In the genomic region with DNA sequence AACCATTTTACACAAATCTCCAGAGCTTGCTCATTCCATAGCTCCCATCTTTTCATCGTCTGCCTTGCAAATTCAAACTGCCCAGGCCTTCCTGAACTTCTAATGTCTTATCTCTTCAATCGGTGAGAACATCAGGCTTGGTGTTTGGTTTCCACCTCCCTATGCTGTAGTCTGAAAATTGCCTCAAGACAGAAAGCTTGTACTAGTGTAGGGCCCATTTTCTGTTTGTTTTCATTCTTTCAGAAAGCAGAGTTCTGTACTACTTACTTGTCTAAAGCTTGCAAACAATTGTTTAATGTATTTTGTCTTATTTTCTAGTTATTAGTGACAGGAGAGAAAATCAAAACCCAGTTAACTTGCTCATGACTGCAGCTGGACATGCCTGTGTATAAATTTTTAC, we compare ENCODE assay signal across 15 cellular contexts.
"Had no signal": no experiment of that assay in that cellular context is flagged by ENCODE, and none has a peak within 500 bp of the region (broad histone marks: within the 10 kb centered on the region; RNA-seq: fewer than 3 reads in every experiment).

No MANE protein-coding gene starts in this region.

- H3K4me1 Mint-ChIP-seq: activated CD4-positive, alpha-beta T cell treated with anti-CD3 and anti-CD28 coated beads, Interleukin-2, amount 10 ng/mL, durations not matched to agents 7 days and 5 days; activated naive CD4-positive, alpha-beta T cell treated with anti-CD3 and anti-CD28 coated beads, Interleukin-2, amount 10 ng/mL, durations not matched to agents 7 days and 5 days; central memory CD8-positive, alpha-beta T cell; immature natural killer cell; natural killer cell had no signal

- H3K4me1 ChIP-seq: prostate gland had no signal

- DNase-seq: activated CD4-positive, alpha-beta T cell treated with anti-CD3 and anti-CD28 coated beads, Interleukin-2, amount 10 ng/mL, durations not matched to agents 7 days and 5 days; activated CD4-positive, CD25-positive, alpha-beta regulatory T cell; activated CD8-positive, alpha-beta memory T cell treated with anti-CD3 and anti-CD28 coated beads for 24 hours; activated naive CD4-positive, alpha-beta T cell treated with anti-CD3 and anti-CD28 coated beads, Interleukin-2, amount 10 ng/mL, durations not matched to agents 7 days and 5 days; effector memory CD8-positive, alpha-beta T cell; immature natural killer cell; left cardiac atrium; natural killer cell; nucleus accumbens; stimulated activated CD4-positive, alpha-beta T cell treated with anti-CD3 and anti-CD28 coated beads, Interleukin-12 subunit alpha, Interleukin-12 subunit beta, amount 100 ng/mL, for 4 hours; stimulated activated naive CD4-positive, alpha-beta T cell; T-helper 2 cell had no signal

- H3K27ac ChIP-seq: prostate gland had no signal

- ATAC-seq: effector memory CD8-positive, alpha-beta T cell; left cardiac atrium; natural killer cell; sciatic nerve had no signal

- H3K9me3 Mint-ChIP-seq: activated CD4-positive, alpha-beta T cell treated with anti-CD3 and anti-CD28 coated beads, Interleukin-2, amount 10 ng/mL, durations not matched to agents 7 days and 5 days; activated naive CD4-positive, alpha-beta T cell treated with anti-CD3 and anti-CD28 coated beads, Interleukin-2, amount 10 ng/mL, durations not matched to agents 7 days and 5 days; central memory CD8-positive, alpha-beta T cell; effector memory CD8-positive, alpha-beta T cell; immature natural killer cell; natural killer cell had no signal

- H3K4me3 Mint-ChIP-seq: activated CD4-positive, alpha-beta T cell treated with anti-CD3 and anti-CD28 coated beads, Interleukin-2, amount 10 ng/mL, durations not matched to agents 7 days and 5 days; activated naive CD4-positive, alpha-beta T cell treated with anti-CD3 and anti-CD28 coated beads, Interleukin-2, amount 10 ng/mL, durations not matched to agents 7 days and 5 days; central memory CD8-positive, alpha-beta T cell; effector memory CD8-positive, alpha-beta T cell; immature natural killer cell; natural killer cell had no signal

- H3K27me3 Mint-ChIP-seq: activated CD4-positive, alpha-beta T cell treated with anti-CD3 and anti-CD28 coated beads, Interleukin-2, amount 10 ng/mL, durations not matched to agents 7 days and 5 days; activated naive CD4-positive, alpha-beta T cell treated with anti-CD3 and anti-CD28 coated beads, Interleukin-2, amount 10 ng/mL, durations not matched to agents 7 days and 5 days; central memory CD8-positive, alpha-beta T cell; effector memory CD8-positive, alpha-beta T cell had no signal

- H3K27ac Mint-ChIP-seq: activated CD4-positive, alpha-beta T cell treated with anti-CD3 and anti-CD28 coated beads, Interleukin-2, amount 10 ng/mL, durations not matched to agents 7 days and 5 days; activated naive CD4-positive, alpha-beta T cell treated with anti-CD3 and anti-CD28 coated beads, Interleukin-2, amount 10 ng/mL, durations not matched to agents 7 days and 5 days; effector memory CD8-positive, alpha-beta T cell; immature natural killer cell; natural killer cell had no signal

- H3K36me3 Mint-ChIP-seq: natural killer cell had no signal
